Comparison of ENCODE assay signal across 13 cellular contexts in the genomic region with DNA sequence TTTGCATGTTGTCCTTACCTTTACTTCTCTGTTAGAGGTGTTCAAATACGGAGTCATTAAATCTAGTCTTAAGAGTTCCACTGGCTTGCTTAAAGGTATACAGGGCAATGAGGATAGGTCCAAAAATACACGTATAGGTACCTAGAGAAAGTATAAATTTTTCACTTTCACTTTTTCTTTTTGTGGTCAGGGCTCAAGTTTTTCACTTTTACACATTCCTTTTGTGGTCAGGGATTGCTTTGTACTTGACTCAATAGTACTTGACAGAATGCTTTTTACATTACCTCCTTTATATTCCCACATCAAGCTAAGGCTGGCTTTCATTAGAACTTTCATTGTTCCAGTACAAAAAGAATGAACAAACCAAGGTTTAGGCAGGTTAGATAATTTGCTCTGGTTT. TPM values are rescaled to one million over a fixed set of nuclear protein-coding genes. Genes with fewer than 3 reads are reported as not detected.
DNase-seq lines count a peak whose midpoint lies in the region; ATAC-seq and TF ChIP-seq lines count a peak whose summit lies in the region.
"Had no signal": no experiment of that assay in that cellular context is flagged by ENCODE, and none has a peak within 500 bp of the region (broad histone marks: within the 10 kb centered on the region; RNA-seq: fewer than 3 reads in every experiment).

No MANE protein-coding gene starts in this region.

- intact Hi-C loops in upper lobe of right lung (cut with DNase I) = no loop called here
- intact Hi-C loops in aorta (cut with DNase I) = no loop called here

- peaks cover 10% of the 10 kb centered on the region for H3K9me3 Mint-ChIP-seq in activated naive CD4-positive, alpha-beta T cell treated with anti-CD3 and anti-CD28 coated beads, Interleukin-2, amount 50 U/mL, for 24 hours

- no peaks in the 10 kb centered on the region for H3K27me3 Mint-ChIP-seq in activated naive CD4-positive, alpha-beta T cell treated with anti-CD3 and anti-CD28 coated beads, Interleukin-2, amount 50 U/mL, for 24 hours

- peaks cover 50% of the 10 kb centered on the region for H3K36me3 Mint-ChIP-seq in activated naive CD4-positive, alpha-beta T cell treated with anti-CD3 and anti-CD28 coated beads, Interleukin-2, amount 50 U/mL, for 24 hours

- H3K4me3 Mint-ChIP-seq in activated naive CD4-positive, alpha-beta T cell treated with anti-CD3 and anti-CD28 coated beads, Interleukin-2, amount 50 U/mL, for 24 hours = peak overlapping the region; percentile 30

- in situ Hi-C loops in astrocyte of the cerebellum (cut with HindIII; ENCODE audit: low sequenced_read_pairs) = no loop called here

- no peak for TF ChIP-seq CTCF in astrocyte of the cerebellum (IDR thresholded peaks at IDR 0.05; ENCODE audit: low read depth, low read length, missing control alignments)
- TF ChIP-seq CTCF in upper lobe of right lung (IDR thresholded peaks at IDR 0.05) = no peak

- H3K27me3 ChIP-seq in upper lobe of right lung (no peaks in the 10 kb centered on the region), aorta (ENCODE audit: control insufficient read depth in 1 of 2, insufficient read depth in 2 of 2, low read length in 1 of 2) (no peaks in the 10 kb centered on the region)
- H3K27me3 ChIP-seq: esophagus muscularis mucosa, MG63, pancreas had no signal

- no peak overlapping the region for H3K4me3 ChIP-seq in astrocyte of the cerebellum (ENCODE audit: low read depth, low read length)
- no peak overlapping the region for H3K4me3 ChIP-seq in upper lobe of right lung
- H3K4me3 ChIP-seq in aorta (ENCODE audit: low read length in 2 of 2) = no peak overlapping the region
- H3K4me3 ChIP-seq: esophagus muscularis mucosa, MG63, pancreas had no signal

- ATAC-seq in HG03066 (IDR thresholded peaks at IDR 0.05; ENCODE audit: low read depth, unreplicated experiment) (peak; percentile 63), upper lobe of right lung (peak; percentile 35), aorta (ENCODE audit: low FRiP score) (no peak)
- ATAC-seq: pancreas had no signal

- 72 to 73% methylated on average over 2 of the region's 2 CpGs for WGBS in aorta, 2 donors

- H3K4me1 ChIP-seq in upper lobe of right lung = no peaks in the 10 kb centered on the region
- no peaks in the 10 kb centered on the region for H3K4me1 ChIP-seq in aorta (ENCODE audit: control insufficient read depth in 1 of 2, insufficient read depth in 2 of 2, low read length in 2 of 2)
- H3K4me1 ChIP-seq: esophagus muscularis mucosa, pancreas had no signal

- H3K27ac ChIP-seq in upper lobe of right lung (no peak overlapping the region), aorta (ENCODE audit: low read depth in 1 of 2, low read length in 2 of 2) (no peak overlapping the region)
- H3K27ac ChIP-seq: esophagus muscularis mucosa, pancreas had no signal

- peaks cover 30% of the 10 kb centered on the region for H3K4me1 Mint-ChIP-seq in activated naive CD4-positive, alpha-beta T cell treated with anti-CD3 and anti-CD28 coated beads, Interleukin-2, amount 50 U/mL, for 24 hours

- peak overlapping the region; percentile 61 for H3K27ac Mint-ChIP-seq in activated naive CD4-positive, alpha-beta T cell treated with anti-CD3 and anti-CD28 coated beads, Interleukin-2, amount 50 U/mL, for 24 hours

- no peak for DNase-seq in activated naive CD4-positive, alpha-beta T cell (lab: John Stamatoyannopoulos, UW)
- DNase-seq in astrocyte of the cerebellum (ENCODE audit: low read depth) (peak; percentile 33), upper lobe of right lung (no peak), NCI-H1105 (lab: John Stamatoyannopoulos, UW) (no peak), NCI-H510A (lab: John Stamatoyannopoulos, UW) (no peak), aorta (no peak)
- DNase-seq: activated CD4-positive, alpha-beta T cell treated with anti-CD3 and anti-CD28 coated beads, Interleukin-2, amount 50 U/mL, for 48 hours; MG63; NCI-H524; pancreas had no signal

- peaks cover 58% of the 10 kb centered on the region for H3K36me3 ChIP-seq in upper lobe of right lung
- H3K36me3 ChIP-seq in aorta (ENCODE audit: control insufficient read depth in 1 of 2, insufficient read depth in 2 of 2, low read length in 1 of 2) = peaks cover 0 to 6% of the 10 kb centered on the region in 2 donors

- H3K9me3 ChIP-seq in upper lobe of right lung = no peaks in the 10 kb centered on the region
- H3K9me3 ChIP-seq in aorta (ENCODE audit: control insufficient read depth, low read length) = no peaks in the 10 kb centered on the region
- H3K9me3 ChIP-seq: esophagus muscularis mucosa, MG63, pancreas had no signal

RNA-seq across cellular contexts. Expression of gene TMEM184C, which starts 21.7 kb away (rescaled TPM):
- 31.3 TPM for total RNA-seq in upper lobe of right lung
- total RNA-seq in aorta = 10 to 100 TPM; 23.1 to 23.5 TPM
- 10 to 100 TPM; 10.6 to 15.6 TPM for polyA plus RNA-seq in aorta

RNA-seq across cellular contexts. Expression of gene PRMT9, which starts 45.0 kb away (rescaled TPM):
- total RNA-seq in upper lobe of right lung = 11.5 TPM
- total RNA-seq in aorta = 1 to 10 TPM; 8.5 to 9.9 TPM
- polyA plus RNA-seq in aorta = 1 to 10 TPM; 3.4 to 7.9 TPM
